Comparison of ENCODE assay signal across 22 cellular contexts in the genomic region with DNA sequence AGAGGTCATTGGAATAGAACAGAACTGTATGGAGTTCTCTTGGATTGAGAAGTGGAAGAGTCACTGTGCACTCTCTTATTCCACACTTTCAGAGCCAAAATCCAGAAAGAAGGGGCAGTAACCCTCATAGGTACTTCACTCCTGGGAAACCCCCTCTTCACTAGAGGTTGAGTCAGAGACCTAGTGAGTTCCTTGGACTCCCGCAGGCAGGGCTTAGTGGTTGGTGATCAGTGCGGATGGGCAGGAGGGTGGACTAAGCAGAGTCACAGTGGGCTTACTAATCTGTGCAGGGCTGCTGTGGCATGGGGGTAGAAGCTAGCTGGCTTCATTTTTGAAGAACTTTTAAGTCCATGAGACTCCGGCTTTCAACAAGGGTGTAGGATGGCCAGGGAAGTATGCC.
"Had no signal": no experiment of that assay in that cellular context is flagged by ENCODE, and none has a peak within 500 bp of the region (broad histone marks: within the 10 kb centered on the region; RNA-seq: fewer than 3 reads in every experiment).

No MANE protein-coding gene starts in this region.

- H3K27ac ChIP-seq: epithelial cell of prostate, esophagus muscularis mucosa, gastroesophageal sphincter, pancreas, suprapubic skin, thyroid gland had no signal

- H3K36me3 Mint-ChIP-seq: type B pancreatic cell had no signal

- H3K27ac Mint-ChIP-seq: immature natural killer cell, progenitor cell of endocrine pancreas, type B pancreatic cell had no signal

- H3K4me1 ChIP-seq: pancreas had no signal

- ATAC-seq: gastroesophageal sphincter; left colon; left ventricle myocardium superior; pancreas; right cardiac atrium; stimulated activated naive CD8-positive, alpha-beta T cell treated with anti-CD3 and anti-CD28 coated beads, Interleukin-15, Interleukin-2, amounts not matched to agents 100 U/mL and 50 U/mL, for 24 hours had no signal

- H3K36me3 ChIP-seq: esophagus muscularis mucosa, gastroesophageal sphincter, pancreas, suprapubic skin, thyroid gland had no signal

- H3K4me3 Mint-ChIP-seq: immature natural killer cell, nephron, type B pancreatic cell had no signal

- H3K4me2 ChIP-seq: smooth muscle cell had no signal

- DNase-seq: cortex of kidney; effector memory CD4-positive, alpha-beta T cell; immature natural killer cell; left colon; left ventricle myocardium superior; mesenchymal stem cell; midbrain; occipital lobe; pancreas; right cardiac atrium; stimulated activated CD4-positive, alpha-beta T cell treated with anti-CD3 and anti-CD28 coated beads, Interleukin-2, amount 100 ng/mL, for 48 hours; stimulated activated naive CD8-positive, alpha-beta T cell treated with anti-CD3 and anti-CD28 coated beads, Interleukin-15, Interleukin-2, amounts not matched to agents 100 U/mL and 50 U/mL, for 24 hours; thyroid gland had no signal

- H3K9me3 ChIP-seq: esophagus muscularis mucosa, gastroesophageal sphincter, pancreas, suprapubic skin, thyroid gland had no signal

- H3K4me3 ChIP-seq: esophagus muscularis mucosa, gastroesophageal sphincter, lung, pancreas, smooth muscle cell, suprapubic skin, thyroid gland had no signal

- H3K27me3 ChIP-seq: pancreas, thyroid gland had no signal
